In genomic region chr1:228974296-228974695, GRCh38 we compare ENCODE assay signal across 23 cellular contexts.
DNase-seq lines count a peak whose midpoint lies in the region; ATAC-seq, FAIRE-seq and TF ChIP-seq lines count a peak whose summit lies in the region.
"Had no signal": no experiment of that assay in that cellular context is flagged by ENCODE, and none has a peak within 500 bp of the region (broad histone marks: within the 10 kb centered on the region; RNA-seq: fewer than 3 reads in every experiment).

No MANE protein-coding gene starts in this region.

- no peak overlapping the region for H2AFZ ChIP-seq in HepG2 (ENCODE audit: low read length)
- H2AFZ ChIP-seq: GM23338, PC-9 had no signal

- DNase-seq in NCI-H1105 treated with DMSO at 0.1 percent for 48 hours (lab: John Stamatoyannopoulos, UW), result peak; percentile 30
- DNase-seq in NCI-H1105 (lab: John Stamatoyannopoulos, UW), result no peak
- DNase-seq in activated CD8-positive, alpha-beta memory T cell treated with anti-CD3 and anti-CD28 coated beads, Interleukin-2, amount 10 ng/mL, durations not matched to agents 7 days and 5 days, result peak; percentile 11
- DNase-seq in activated CD8-positive, alpha-beta memory T cell treated with anti-CD3 and anti-CD28 coated beads, Interleukin-2, amount 50 U/mL, for 48 hours, result no peak
- DNase-seq in iPS-NIHi7 (ENCODE audit: extremely low spot score), result peak; percentile 3
- DNase-seq in type B pancreatic cell (ENCODE audit: extremely low spot score, unreplicated experiment), result no peak
- DNase-seq in HepG2 (ENCODE audit: low spot score), result no peak
- no peak for DNase-seq in activated CD4-positive, alpha-beta T cell treated with anti-CD3 and anti-CD28 coated beads, Interleukin-2, amount 10 ng/mL, durations not matched to agents 24 days and 14 days
- DNase-seq: 8988T; Caco-2; CD4-positive, alpha-beta memory T cell; DND-41; HCEC 1CT; NCI-H2029 treated with DMSO at 0.1 percent for 48 hours; NCI-H2227 treated with DMSO at 0.1 percent for 48 hours; NCI-H524; PC-9; RPMI8226; SHP77 had no signal

- no peak overlapping the region for H3K27ac ChIP-seq in HepG2 (ENCODE audit: extremely low read length, insufficient read depth, low read length)
- H3K27ac ChIP-seq: BLaER1 treated with 17β-estradiol and CSF1 and Interleukin-3, amounts not matched to agents 10 nM and 100 nM; PC-9 had no signal

- H3K9ac ChIP-seq in HepG2 (ENCODE audit: insufficient read depth, low read depth, low read length), result no peak overlapping the region
- H3K9ac ChIP-seq: BLaER1 treated with 17β-estradiol and CSF1 and Interleukin-3, amounts not matched to agents 10 nM and 100 nM had no signal

- peaks cover 42% of the 10 kb centered on the region for H3K4me1 ChIP-seq in HepG2 (ENCODE audit: insufficient read depth, low read length)
- H3K4me1 ChIP-seq: Caco-2 had no signal

- TF ChIP-seq CTCF in type B pancreatic cell (conservative IDR thresholded peaks at IDR 0.05) (no peak), HepG2 (CRISPR knock-in tag; IDR thresholded peaks at IDR 0.05) (no peak)

- no peaks in the 10 kb centered on the region for H3K9me3 ChIP-seq in HepG2 (ENCODE audit: low read length)
- H3K9me3 ChIP-seq: BLaER1 treated with 17β-estradiol and CSF1 and Interleukin-3, amounts not matched to agents 10 nM and 100 nM; Caco-2 had no signal

- H3K27me3 ChIP-seq in HepG2 (ENCODE audit: control insufficient read depth in 1 of 2, insufficient read depth in 2 of 2, low read length in 2 of 2), result 0 out of 5 replicates have a peak, but pooled peaks cover 0 to 6% of the 10 kb centered on the region in 2 experiments
- H3K27me3 ChIP-seq: BLaER1 treated with 17β-estradiol and CSF1 and Interleukin-3, amounts not matched to agents 10 nM and 100 nM had no signal

- in situ Hi-C loops in HepG2 (cut with HindIII; ENCODE audit: extremely low pct_ligation_motif_present, low pct_unique_long_range_greater_than_20kb), result no loop called here

- H3K36me3 Mint-ChIP-seq in activated CD8-positive, alpha-beta memory T cell treated with anti-CD3 and anti-CD28 coated beads, Interleukin-2, amount 10 ng/mL, durations not matched to agents 7 days and 5 days, result no peaks in the 10 kb centered on the region
- no peaks in the 10 kb centered on the region for H3K36me3 Mint-ChIP-seq in type B pancreatic cell
- no peaks in the 10 kb centered on the region for H3K36me3 Mint-ChIP-seq in activated CD4-positive, alpha-beta T cell treated with anti-CD3 and anti-CD28 coated beads, Interleukin-2, amount 10 ng/mL, durations not matched to agents 24 days and 14 days (ENCODE audit: low read depth)
- H3K36me3 Mint-ChIP-seq: CD4-positive, alpha-beta memory T cell; IgD-negative memory B cell had no signal

- ATAC-seq in activated CD8-positive, alpha-beta memory T cell treated with anti-CD3 and anti-CD28 coated beads, Interleukin-2, amount 10 ng/mL, durations not matched to agents 7 days and 5 days, result no peak
- no peak for ATAC-seq in HepG2
- ATAC-seq: GM23338 had no signal

- no peak for FAIRE-seq in HepG2 (lab: Jason Lieb, UNC)
- FAIRE-seq: GM12891 had no signal

- H3K27ac Mint-ChIP-seq in activated CD8-positive, alpha-beta memory T cell treated with anti-CD3 and anti-CD28 coated beads, Interleukin-2, amount 10 ng/mL, durations not matched to agents 7 days and 5 days, result no peak overlapping the region
- H3K27ac Mint-ChIP-seq in type B pancreatic cell, result peak overlapping the region; percentile 2
- no peak overlapping the region for H3K27ac Mint-ChIP-seq in activated CD4-positive, alpha-beta T cell treated with anti-CD3 and anti-CD28 coated beads, Interleukin-2, amount 10 ng/mL, durations not matched to agents 24 days and 14 days
- H3K27ac Mint-ChIP-seq: CD4-positive, alpha-beta memory T cell; GM23338 had no signal

- no peak overlapping the region for H3K4me3 ChIP-seq in HepG2 (replicated peaks in 1 of 3; ENCODE audit: insufficient read depth in 1 of 3, low read depth in 2 of 3, low read length in 3 of 3)
- H3K4me3 ChIP-seq: BLaER1 treated with 17β-estradiol and CSF1 and Interleukin-3, amounts not matched to agents 10 nM and 100 nM; GM23338; PC-9 had no signal

- no peaks in the 10 kb centered on the region for H3K79me2 ChIP-seq in HepG2 (ENCODE audit: insufficient read depth, low read length)

- no peak overlapping the region for H3K4me3 Mint-ChIP-seq in activated CD8-positive, alpha-beta memory T cell treated with anti-CD3 and anti-CD28 coated beads, Interleukin-2, amount 10 ng/mL, durations not matched to agents 7 days and 5 days
- H3K4me3 Mint-ChIP-seq in type B pancreatic cell, result no peak overlapping the region
- no peak overlapping the region for H3K4me3 Mint-ChIP-seq in activated CD4-positive, alpha-beta T cell treated with anti-CD3 and anti-CD28 coated beads, Interleukin-2, amount 10 ng/mL, durations not matched to agents 24 days and 14 days
- H3K4me3 Mint-ChIP-seq: CD4-positive, alpha-beta memory T cell; GM23338; IgD-negative memory B cell had no signal

- TF ChIP-seq POLR2A in HepG2 (IDR thresholded peaks at IDR 0.05; ENCODE audit: insufficient read depth in 1 of 2, low read depth in 2 of 2, low read length in 2 of 2), result no peak

- H3K4me1 Mint-ChIP-seq in activated CD8-positive, alpha-beta memory T cell treated with anti-CD3 and anti-CD28 coated beads, Interleukin-2, amount 10 ng/mL, durations not matched to agents 7 days and 5 days, result no peaks in the 10 kb centered on the region
- H3K4me1 Mint-ChIP-seq in type B pancreatic cell (ENCODE audit: unreplicated experiment), result peaks cover 32% of the 10 kb centered on the region
- H3K4me1 Mint-ChIP-seq in activated CD4-positive, alpha-beta T cell treated with anti-CD3 and anti-CD28 coated beads, Interleukin-2, amount 10 ng/mL, durations not matched to agents 24 days and 14 days, result no peaks in the 10 kb centered on the region
- H3K4me1 Mint-ChIP-seq: IgD-negative memory B cell had no signal

- BruUV-seq in HepG2 (replicated peaks; lab: Mats Ljungman, UMichigan), result no TSS peak

- 77% methylated on average over 6 of the region's 7 CpGs for WGBS in HepG2 (ENCODE audit: low lambda C conversion rate)

- peaks cover 8% of the 10 kb centered on the region for H3K27me3 Mint-ChIP-seq in activated CD8-positive, alpha-beta memory T cell treated with anti-CD3 and anti-CD28 coated beads, Interleukin-2, amount 10 ng/mL, durations not matched to agents 7 days and 5 days
- peaks cover 3% of the 10 kb centered on the region for H3K27me3 Mint-ChIP-seq in type B pancreatic cell
- peaks cover 6% of the 10 kb centered on the region for H3K27me3 Mint-ChIP-seq in activated CD4-positive, alpha-beta T cell treated with anti-CD3 and anti-CD28 coated beads, Interleukin-2, amount 10 ng/mL, durations not matched to agents 24 days and 14 days

- POLR2A ChIA-PET in HepG2 (lab: Yijun Ruan, JAX), result interaction anchor here (0.8 to 1.8 kb wide), 2 partner anchors 10 to 58 kb away, joined by 3 to 11 read pairs; no protein-coding TSS in a partner anchor

- H3K4me2 ChIP-seq in HepG2 (ENCODE audit: low read depth, low read length), result no peak overlapping the region
- H3K4me2 ChIP-seq: BLaER1 treated with 17β-estradiol and CSF1 and Interleukin-3, amounts not matched to agents 10 nM and 100 nM; GM23338; PC-9 had no signal

- no peaks in the 10 kb centered on the region for H3K9me3 Mint-ChIP-seq in activated CD8-positive, alpha-beta memory T cell treated with anti-CD3 and anti-CD28 coated beads, Interleukin-2, amount 10 ng/mL, durations not matched to agents 7 days and 5 days (ENCODE audit: low read depth)
- H3K9me3 Mint-ChIP-seq in type B pancreatic cell, result no peaks in the 10 kb centered on the region
- H3K9me3 Mint-ChIP-seq in activated CD4-positive, alpha-beta T cell treated with anti-CD3 and anti-CD28 coated beads, Interleukin-2, amount 10 ng/mL, durations not matched to agents 24 days and 14 days, result no peaks in the 10 kb centered on the region
- H3K9me3 Mint-ChIP-seq: CD4-positive, alpha-beta memory T cell; GM23338 had no signal

- no peak for TF ChIP-seq EP300 in HepG2 (IDR thresholded peaks at IDR 0.05; ENCODE audit: low read depth in 2 of 2, low read length in 2 of 2)
- no peak for TF ChIP-seq EP300 in HepG2 (CRISPR knock-in tag; IDR thresholded peaks at IDR 0.05; ENCODE audit: borderline replicate concordance)

- no peaks in the 10 kb centered on the region for H3K36me3 ChIP-seq in HepG2 (replicated peaks in 1 of 2; ENCODE audit: control insufficient read depth in 1 of 2, insufficient read depth in 2 of 2, low read length in 2 of 2)
- H3K36me3 ChIP-seq: BLaER1 treated with 17β-estradiol and CSF1 and Interleukin-3, amounts not matched to agents 10 nM and 100 nM had no signal

- intact Hi-C loops in HepG2 (cut with micrococcal nuclease; ENCODE audit: unreplicated experiment), result no loop called here
- intact Hi-C loops in activated CD4-positive, alpha-beta T cell treated with anti-CD3 and anti-CD28 coated beads, Interleukin-2, amount 10 ng/mL, durations not matched to agents 24 days and 14 days (cut with micrococcal nuclease), result no loop called here

- CTCF ChIA-PET in activated CD8-positive, alpha-beta memory T cell treated with anti-CD3 and anti-CD28 coated beads, Interleukin-2, amount 10 ng/mL, durations not matched to agents 7 days and 5 days (lab: Charles Lee), result no interaction called here
- CTCF ChIA-PET in HepG2 (lab: Yijun Ruan, JAX; ENCODE audit: low intra/inter-chr PET ratio, low total read pairs), result no interaction called here

- no peak for TF ChIP-seq RAD21 in HepG2 (CRISPR knock-in tag; IDR thresholded peaks at IDR 0.05)

- no peaks in the 10 kb centered on the region for H4K20me1 ChIP-seq in HepG2 (ENCODE audit: insufficient read depth, low read length)
- H4K20me1 ChIP-seq: BLaER1 treated with 17β-estradiol and CSF1 and Interleukin-3, amounts not matched to agents 10 nM and 100 nM had no signal

TF ChIP-seq in HepG2, 621 proteins besides CTCF, POLR2A, EP300 and RAD21 (continues in another document):
- TF ChIP-seq MAFG (CRISPR knock-in tag; IDR thresholded peaks at IDR 0.05) (no peak), DBP (CRISPR knock-in tag; IDR thresholded peaks at IDR 0.05; ENCODE audit: not compliant biosample characterization) (no peak), ZSCAN30 (CRISPR knock-in tag; IDR thresholded peaks at IDR 0.05) (no peak), ZNF780A (CRISPR knock-in tag; IDR thresholded peaks at IDR 0.05) (no peak), ZNF674 (CRISPR knock-in tag; IDR thresholded peaks at IDR 0.05; ENCODE audit: low read depth) (no peak), ZNF501 (CRISPR knock-in tag; IDR thresholded peaks at IDR 0.05) (no peak), SUZ12 (IDR thresholded peaks at IDR 0.05; ENCODE audit: low read depth, low read length) (no peak)

Comparison
In these comparisons a context has a peak if more than half of its experiments do, and no peak if none do; other contexts are left out.
1. DNase-seq: peak in NCI-H1105 treated with DMSO at 0.1 percent for 48 hours (single experiment), activated CD8-positive, alpha-beta memory T cell treated with anti-CD3 and anti-CD28 coated beads, Interleukin-2, amount 10 ng/mL, durations not matched to agents 7 days and 5 days (single experiment) and iPS-NIHi7 (single experiment); none in NCI-H1105 (single experiment), activated CD8-positive, alpha-beta memory T cell treated with anti-CD3 and anti-CD28 coated beads, Interleukin-2, amount 50 U/mL, for 48 hours (single experiment), type B pancreatic cell (single experiment), HepG2 (single experiment) and activated CD4-positive, alpha-beta T cell treated with anti-CD3 and anti-CD28 coated beads, Interleukin-2, amount 10 ng/mL, durations not matched to agents 24 days and 14 days (single experiment).